ENCODE assay signal across 1 cellular context in the genomic region with DNA sequence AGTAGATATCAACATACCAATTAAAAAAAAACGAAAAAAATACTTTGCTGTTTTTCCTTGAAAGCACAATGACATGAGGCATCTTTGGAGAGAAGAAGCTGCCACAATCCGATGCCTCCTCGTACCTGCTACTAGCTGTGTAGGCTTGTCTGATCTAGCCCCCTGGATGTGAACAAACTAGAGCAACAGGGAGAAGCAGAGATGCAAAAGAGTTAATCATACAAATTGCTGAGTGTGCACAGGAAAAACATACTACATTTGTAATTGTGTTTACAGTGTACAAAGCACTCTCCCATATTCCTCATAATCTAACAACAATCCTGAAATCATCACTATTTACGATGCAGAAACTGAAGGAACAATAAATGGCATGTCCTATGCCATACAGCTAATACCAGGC.
TF ChIP-seq lines count a peak whose summit lies in the region.

No MANE protein-coding gene starts in this region.

TF ChIP-seq in GM23338, 12 proteins besides CTCF, POLR2A, EP300 and RAD21 (continued from another document):
- TF ChIP-seq NANOG (IDR thresholded peaks at IDR 0.05; ENCODE audit: borderline replicate concordance) = no peak
- TF ChIP-seq STAT1 (IDR thresholded peaks at IDR 0.05; ENCODE audit: unreplicated experiment) = no peak
- TF ChIP-seq ZNF331 (CRISPR knock-in tag; IDR thresholded peaks at IDR 0.05; ENCODE audit: low read depth) = no peak
- TF ChIP-seq, protein P1, sequence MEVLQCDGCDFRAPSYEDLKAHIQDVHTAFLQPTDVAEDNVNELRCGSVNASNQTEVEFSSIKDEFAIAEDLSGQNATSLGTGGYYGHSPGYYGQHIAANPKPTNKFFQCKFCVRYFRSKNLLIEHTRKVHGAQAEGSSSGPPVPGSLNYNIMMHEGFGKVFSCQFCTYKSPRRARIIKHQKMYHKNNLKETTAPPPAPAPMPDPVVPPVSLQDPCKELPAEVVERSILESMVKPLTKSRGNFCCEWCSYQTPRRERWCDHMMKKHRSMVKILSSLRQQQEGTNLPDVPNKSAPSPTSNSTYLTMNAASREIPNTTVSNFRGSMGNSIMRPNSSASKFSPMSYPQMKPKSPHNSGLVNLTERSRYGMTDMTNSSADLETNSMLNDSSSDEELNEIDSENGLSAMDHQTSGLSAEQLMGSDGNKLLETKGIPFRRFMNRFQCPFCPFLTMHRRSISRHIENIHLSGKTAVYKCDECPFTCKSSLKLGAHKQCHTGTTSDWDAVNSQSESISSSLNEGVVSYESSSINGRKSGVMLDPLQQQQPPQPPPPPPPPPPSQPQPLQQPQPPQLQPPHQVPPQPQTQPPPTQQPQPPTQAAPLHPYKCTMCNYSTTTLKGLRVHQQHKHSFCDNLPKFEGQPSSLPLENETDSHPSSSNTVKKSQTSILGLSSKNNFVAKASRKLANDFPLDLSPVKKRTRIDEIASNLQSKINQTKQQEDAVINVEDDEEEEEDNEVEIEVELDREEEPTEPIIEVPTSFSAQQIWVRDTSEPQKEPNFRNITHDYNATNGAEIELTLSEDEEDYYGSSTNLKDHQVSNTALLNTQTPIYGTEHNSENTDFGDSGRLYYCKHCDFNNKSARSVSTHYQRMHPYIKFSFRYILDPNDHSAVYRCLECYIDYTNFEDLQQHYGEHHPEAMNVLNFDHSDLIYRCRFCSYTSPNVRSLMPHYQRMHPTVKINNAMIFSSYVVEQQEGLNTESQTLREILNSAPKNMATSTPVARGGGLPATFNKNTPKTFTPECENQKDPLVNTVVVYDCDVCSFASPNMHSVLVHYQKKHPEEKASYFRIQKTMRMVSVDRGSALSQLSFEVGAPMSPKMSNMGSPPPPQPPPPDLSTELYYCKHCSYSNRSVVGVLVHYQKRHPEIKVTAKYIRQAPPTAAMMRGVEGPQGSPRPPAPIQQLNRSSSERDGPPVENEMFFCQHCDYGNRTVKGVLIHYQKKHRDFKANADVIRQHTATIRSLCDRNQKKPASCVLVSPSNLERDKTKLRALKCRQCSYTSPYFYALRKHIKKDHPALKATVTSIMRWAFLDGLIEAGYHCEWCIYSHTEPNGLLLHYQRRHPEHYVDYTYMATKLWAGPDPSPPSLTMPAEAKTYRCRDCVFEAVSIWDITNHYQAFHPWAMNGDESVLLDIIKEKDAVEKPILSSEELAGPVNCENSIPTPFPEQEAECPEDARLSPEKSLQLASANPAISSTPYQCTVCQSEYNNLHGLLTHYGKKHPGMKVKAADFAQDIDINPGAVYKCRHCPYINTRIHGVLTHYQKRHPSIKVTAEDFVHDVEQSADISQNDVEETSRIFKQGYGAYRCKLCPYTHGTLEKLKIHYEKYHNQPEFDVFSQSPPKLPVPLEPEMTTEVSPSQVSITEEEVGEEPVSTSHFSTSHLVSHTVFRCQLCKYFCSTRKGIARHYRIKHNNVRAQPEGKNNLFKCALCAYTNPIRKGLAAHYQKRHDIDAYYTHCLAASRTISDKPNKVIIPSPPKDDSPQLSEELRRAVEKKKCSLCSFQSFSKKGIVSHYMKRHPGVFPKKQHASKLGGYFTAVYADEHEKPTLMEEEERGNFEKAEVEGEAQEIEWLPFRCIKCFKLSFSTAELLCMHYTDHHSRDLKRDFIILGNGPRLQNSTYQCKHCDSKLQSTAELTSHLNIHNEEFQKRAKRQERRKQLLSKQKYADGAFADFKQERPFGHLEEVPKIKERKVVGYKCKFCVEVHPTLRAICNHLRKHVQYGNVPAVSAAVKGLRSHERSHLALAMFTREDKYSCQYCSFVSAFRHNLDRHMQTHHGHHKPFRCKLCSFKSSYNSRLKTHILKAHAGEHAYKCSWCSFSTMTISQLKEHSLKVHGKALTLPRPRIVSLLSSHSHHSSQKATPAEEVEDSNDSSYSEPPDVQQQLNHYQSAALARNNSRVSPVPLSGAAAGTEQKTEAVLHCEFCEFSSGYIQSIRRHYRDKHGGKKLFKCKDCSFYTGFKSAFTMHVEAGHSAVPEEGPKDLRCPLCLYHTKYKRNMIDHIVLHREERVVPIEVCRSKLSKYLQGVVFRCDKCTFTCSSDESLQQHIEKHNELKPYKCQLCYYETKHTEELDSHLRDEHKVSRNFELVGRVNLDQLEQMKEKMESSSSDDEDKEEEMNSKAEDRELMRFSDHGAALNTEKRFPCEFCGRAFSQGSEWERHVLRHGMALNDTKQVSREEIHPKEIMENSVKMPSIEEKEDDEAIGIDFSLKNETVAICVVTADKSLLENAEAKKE (CRISPR knock-in tag; IDR thresholded peaks at IDR 0.05) = no peak
- TF ChIP-seq POLR2AphosphoS5 (IDR thresholded peaks at IDR 0.05; ENCODE audit: low read depth) = no peak
- TF ChIP-seq, protein P2, sequence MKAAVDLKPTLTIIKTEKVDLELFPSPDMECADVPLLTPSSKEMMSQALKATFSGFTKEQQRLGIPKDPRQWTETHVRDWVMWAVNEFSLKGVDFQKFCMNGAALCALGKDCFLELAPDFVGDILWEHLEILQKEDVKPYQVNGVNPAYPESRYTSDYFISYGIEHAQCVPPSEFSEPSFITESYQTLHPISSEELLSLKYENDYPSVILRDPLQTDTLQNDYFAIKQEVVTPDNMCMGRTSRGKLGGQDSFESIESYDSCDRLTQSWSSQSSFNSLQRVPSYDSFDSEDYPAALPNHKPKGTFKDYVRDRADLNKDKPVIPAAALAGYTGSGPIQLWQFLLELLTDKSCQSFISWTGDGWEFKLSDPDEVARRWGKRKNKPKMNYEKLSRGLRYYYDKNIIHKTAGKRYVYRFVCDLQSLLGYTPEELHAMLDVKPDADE (IDR thresholded peaks at IDR 0.05) = no peak
- TF ChIP-seq EZH2 (IDR thresholded peaks at IDR 0.05; ENCODE audit: low read depth, unreplicated experiment) = no peak
- no peak for TF ChIP-seq CREB1 (CRISPR knock-in tag; IDR thresholded peaks at IDR 0.05; ENCODE audit: low read depth)
- no peak for TF ChIP-seq JUNB (IDR thresholded peaks at IDR 0.05; ENCODE audit: unreplicated experiment)
